ENCODE assay signal across 9 cellular contexts in the genomic region with DNA sequence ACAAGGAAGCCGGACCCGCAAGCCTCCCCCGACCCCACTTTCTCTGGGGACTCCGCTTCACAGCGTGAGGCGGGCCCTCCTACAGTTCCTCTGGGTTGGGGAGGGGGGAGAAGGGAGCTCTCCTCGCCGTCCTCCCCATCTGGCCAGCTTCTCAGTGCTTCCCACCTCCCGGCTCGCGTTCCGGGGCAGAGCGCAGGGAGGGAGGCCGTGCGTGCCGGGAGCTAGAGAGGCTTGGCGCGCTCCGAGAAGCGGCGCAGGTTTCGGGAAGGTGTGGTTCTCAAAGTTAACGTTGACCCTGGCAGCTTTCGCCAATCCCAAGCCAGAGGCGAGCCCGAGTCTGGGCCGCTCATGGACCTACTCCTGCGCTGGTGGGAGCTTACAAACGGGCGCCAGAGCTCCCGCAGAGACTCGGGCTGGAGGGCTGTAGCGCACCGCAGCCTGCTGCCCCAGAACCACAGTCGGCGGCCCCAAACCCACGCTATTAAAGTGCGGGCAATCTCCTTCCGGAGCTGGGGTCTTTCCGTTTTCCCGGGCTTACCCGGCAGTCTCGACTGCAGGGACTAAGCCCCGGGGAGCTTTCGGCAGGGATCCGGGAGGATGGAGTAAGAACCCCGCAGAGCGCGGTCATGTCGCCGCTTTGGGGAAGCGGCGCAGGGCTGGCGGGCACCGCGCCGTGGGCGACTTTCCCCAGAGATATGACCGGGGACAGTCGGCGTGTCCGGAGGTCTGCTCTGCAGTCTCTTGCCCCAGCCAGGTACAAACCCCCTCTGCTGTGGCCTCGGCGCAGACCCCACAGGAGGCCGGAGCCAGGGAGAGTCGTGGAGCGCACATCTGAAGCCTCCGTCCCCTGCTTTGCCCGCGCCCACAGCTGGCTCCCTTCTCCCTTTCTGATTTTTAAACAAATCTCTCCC. TPM values are rescaled to one million over a fixed set of nuclear protein-coding genes. Genes with fewer than 3 reads are reported as not detected.
A peak's percentile ranks its signal among the peaks of the same experiment; 100 is the strongest.
DNase-seq lines count a peak whose midpoint lies in the region; ATAC-seq and TF ChIP-seq lines count a peak whose summit lies in the region.
"Had no signal": no experiment of that assay in that cellular context is flagged by ENCODE, and none has a peak within 500 bp of the region (broad histone marks: within the 10 kb centered on the region; RNA-seq: fewer than 3 reads in every experiment).

No MANE protein-coding gene starts in this region.

- H3K9me3 ChIP-seq in AG04450 (ENCODE audit: control insufficient read depth, insufficient read depth, low read length) (peaks cover 3% of the 10 kb centered on the region; the same call in 1 of the 2 replicates), neuron (ENCODE audit: low read length) (no peaks in the 10 kb centered on the region)

- peak overlapping the region; percentile 93 for H3K4me3 ChIP-seq in AG04450 (ENCODE audit: low read depth, low read length)
- peak overlapping the region; percentile 48 for H3K4me3 ChIP-seq in neuron (ENCODE audit: low read length)

- DNase-seq in AG04450 (ENCODE audit: low read depth, low spot score) (no peak), RWPE1 (ENCODE audit: low spot score) (no peak), foreskin keratinocyte (peak; percentile 27 to 51), KBM-7 (no peak)
- DNase-seq: DND-41 had no signal

- H3K27me3 ChIP-seq in AG04450 (ENCODE audit: control insufficient read depth, insufficient read depth, low read length) (no peaks in the 10 kb centered on the region), foreskin keratinocyte (peaks cover 37% of the 10 kb centered on the region), neuron (ENCODE audit: insufficient read depth, low read length) (peaks cover 57% of the 10 kb centered on the region)

- TF ChIP-seq CTCF in AG04450 (IDR thresholded peaks at IDR 0.05; ENCODE audit: low read depth, low read length): no peak
- no peak for TF ChIP-seq CTCF in RWPE1 (conservative IDR thresholded peaks at IDR 0.05; ENCODE audit: low read depth)
- no peak for TF ChIP-seq CTCF in foreskin keratinocyte (conservative IDR thresholded peaks at IDR 0.05)

- peak overlapping the region; percentile 80 for H2AFZ ChIP-seq in neuron (ENCODE audit: low read depth, low read length)

- peak; percentile 33 for ATAC-seq in foreskin keratinocyte
- ATAC-seq in HG02884 (IDR thresholded peaks at IDR 0.05; ENCODE audit: unreplicated experiment): no peak
- no peak for ATAC-seq in GM19328 (IDR thresholded peaks at IDR 0.05; ENCODE audit: unreplicated experiment)
- no peak for ATAC-seq in HG02678 (IDR thresholded peaks at IDR 0.05; ENCODE audit: unreplicated experiment)

- H3K27ac ChIP-seq in AG04450 (ENCODE audit: low read depth, low read length) (peak overlapping the region; percentile 89), RWPE1 (peak overlapping the region; percentile 93), foreskin keratinocyte (no peak overlapping the region)

- POLR2A ChIA-PET in AG04450 (lab: Yijun Ruan, JAX) (interaction anchor here (0.5 to 1.8 kb wide), 4 partner anchors 55 to 1139 kb away, joined by 3 to 12 read pairs (median 5); no protein-coding TSS in a partner anchor), RWPE1 (lab: Yijun Ruan, JAX; ENCODE audit: low non-redundant PET) (no interaction called here)

- in situ Hi-C loops in KBM-7 (cut with MboI; ENCODE audit: low pct_unique_long_range_greater_than_20kb, low sequenced_read_pairs): no loop called here

- CTCF ChIA-PET in AG04450 (lab: Charles Lee): interaction anchor here (1.1 kb wide), 2 partner anchors 1145 to 1151 kb away, joined by 3 read pairs; no protein-coding TSS in a partner anchor
- CTCF ChIA-PET in RWPE1 (lab: Yijun Ruan, JAX): interaction anchor here (0.6 kb wide), 1 partner anchor 761 kb away, joined by 3 read pairs; no protein-coding TSS in a partner anchor

- H3K4me1 ChIP-seq in foreskin keratinocyte (no peaks in the 10 kb centered on the region), neuron (ENCODE audit: insufficient read depth, low read length) (peaks cover 26% of the 10 kb centered on the region)

- H3K36me3 ChIP-seq in neuron (ENCODE audit: insufficient read depth, low read length): no peaks in the 10 kb centered on the region

RNA-seq across cellular contexts. Expression of a gene that starts 0.8 kb away (rescaled TPM):
- polyA plus RNA-seq in AG04450 (2011; rRNA removed) (276 and 306 TPM in 2 replicates), foreskin keratinocyte (2.7 and 2.8 TPM in 2 replicates)
- polyA minus RNA-seq in AG04450 (2011; rRNA and poly(A)+ RNA removed): 713 and 756 TPM in 2 replicates
- 18.3 and 21.6 TPM in 2 replicates for total RNA-seq in foreskin keratinocyte

Comparison
In these comparisons a context has a peak if more than half of its experiments do, and no peak if none do; other contexts are left out.
1. DNase-seq: peak in foreskin keratinocyte (2 of 2); none in AG04450 (single experiment), RWPE1 (single experiment) and KBM-7 (single experiment).
2. RNA of a gene that starts 0.8 kb away (polyA plus RNA-seq): 276 to 306 TPM in AG04450; 2.7 to 2.8 TPM in foreskin keratinocyte; every median in the first group is over 10 times any median in the second.